ENCODE assay signal across 2 cellular contexts in genomic region chr14:94593376-94593748, GRCh38.
TF ChIP-seq lines count a peak whose summit lies in the region.

No MANE protein-coding gene starts in this region.

TF ChIP-seq in A549, 52 proteins besides CTCF, POLR2A, EP300 and RAD21:
- TF ChIP-seq E2F6 (IDR thresholded peaks at IDR 0.05; ENCODE audit: borderline replicate concordance, low read depth) (no peak), ZFP36 (IDR thresholded peaks at IDR 0.05; ENCODE audit: borderline replicate concordance, partially characterized antibody) (no peak), POLR2AphosphoS2 (conservative IDR thresholded peaks at IDR 0.05; ENCODE audit: low read length) (no peak), NFE2L2 (conservative IDR thresholded peaks at IDR 0.05; ENCODE audit: low read length) (no peak), ESRRA (IDR thresholded peaks at IDR 0.05; ENCODE audit: borderline replicate concordance, low read length) (no peak), RNF2 (IDR thresholded peaks at IDR 0.05; ENCODE audit: borderline replicate concordance, low read depth) (no peak), MAX (IDR thresholded peaks at IDR 0.05) (no peak), TP53 (CRISPR knock-in tag; IDR thresholded peaks at IDR 0.05) (no peak), HMGXB4 (CRISPR knock-in tag; IDR thresholded peaks at IDR 0.05; ENCODE audit: borderline replicate concordance) (no peak), CBX2 (IDR thresholded peaks at IDR 0.05; ENCODE audit: borderline replicate concordance, low read depth) (no peak), CEBPB (IDR thresholded peaks at IDR 0.05) (no peak), BHLHE40 (IDR thresholded peaks at IDR 0.05; ENCODE audit: low read depth, low read length) (no peak), EHMT2 (IDR thresholded peaks at IDR 0.05; ENCODE audit: low read depth) (no peak), ZSCAN20 (CRISPR knock-in tag; IDR thresholded peaks at IDR 0.05) (no peak), ZNF302 (CRISPR knock-in tag; IDR thresholded peaks at IDR 0.05) (no peak), KDM1A (IDR thresholded peaks at IDR 0.05; ENCODE audit: low read depth) (no peak)
- TF ChIP-seq, protein P1, sequence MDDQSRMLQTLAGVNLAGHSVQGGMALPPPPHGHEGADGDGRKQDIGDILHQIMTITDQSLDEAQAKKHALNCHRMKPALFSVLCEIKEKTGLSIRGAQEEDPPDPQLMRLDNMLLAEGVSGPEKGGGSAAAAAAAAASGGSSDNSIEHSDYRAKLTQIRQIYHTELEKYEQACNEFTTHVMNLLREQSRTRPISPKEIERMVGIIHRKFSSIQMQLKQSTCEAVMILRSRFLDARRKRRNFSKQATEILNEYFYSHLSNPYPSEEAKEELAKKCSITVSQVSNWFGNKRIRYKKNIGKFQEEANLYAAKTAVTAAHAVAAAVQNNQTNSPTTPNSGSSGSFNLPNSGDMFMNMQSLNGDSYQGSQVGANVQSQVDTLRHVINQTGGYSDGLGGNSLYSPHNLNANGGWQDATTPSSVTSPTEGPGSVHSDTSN (IDR thresholded peaks at IDR 0.05), result no peak
- TF ChIP-seq, protein P2, sequence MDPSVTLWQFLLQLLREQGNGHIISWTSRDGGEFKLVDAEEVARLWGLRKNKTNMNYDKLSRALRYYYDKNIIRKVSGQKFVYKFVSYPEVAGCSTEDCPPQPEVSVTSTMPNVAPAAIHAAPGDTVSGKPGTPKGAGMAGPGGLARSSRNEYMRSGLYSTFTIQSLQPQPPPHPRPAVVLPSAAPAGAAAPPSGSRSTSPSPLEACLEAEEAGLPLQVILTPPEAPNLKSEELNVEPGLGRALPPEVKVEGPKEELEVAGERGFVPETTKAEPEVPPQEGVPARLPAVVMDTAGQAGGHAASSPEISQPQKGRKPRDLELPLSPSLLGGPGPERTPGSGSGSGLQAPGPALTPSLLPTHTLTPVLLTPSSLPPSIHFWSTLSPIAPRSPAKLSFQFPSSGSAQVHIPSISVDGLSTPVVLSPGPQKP (IDR thresholded peaks at IDR 0.05; ENCODE audit: low read depth, low read length), result no peak

TF ChIP-seq in liver, 16 proteins besides CTCF, POLR2A, EP300 and RAD21 (continued from another document):
- TF ChIP-seq, protein P3, sequence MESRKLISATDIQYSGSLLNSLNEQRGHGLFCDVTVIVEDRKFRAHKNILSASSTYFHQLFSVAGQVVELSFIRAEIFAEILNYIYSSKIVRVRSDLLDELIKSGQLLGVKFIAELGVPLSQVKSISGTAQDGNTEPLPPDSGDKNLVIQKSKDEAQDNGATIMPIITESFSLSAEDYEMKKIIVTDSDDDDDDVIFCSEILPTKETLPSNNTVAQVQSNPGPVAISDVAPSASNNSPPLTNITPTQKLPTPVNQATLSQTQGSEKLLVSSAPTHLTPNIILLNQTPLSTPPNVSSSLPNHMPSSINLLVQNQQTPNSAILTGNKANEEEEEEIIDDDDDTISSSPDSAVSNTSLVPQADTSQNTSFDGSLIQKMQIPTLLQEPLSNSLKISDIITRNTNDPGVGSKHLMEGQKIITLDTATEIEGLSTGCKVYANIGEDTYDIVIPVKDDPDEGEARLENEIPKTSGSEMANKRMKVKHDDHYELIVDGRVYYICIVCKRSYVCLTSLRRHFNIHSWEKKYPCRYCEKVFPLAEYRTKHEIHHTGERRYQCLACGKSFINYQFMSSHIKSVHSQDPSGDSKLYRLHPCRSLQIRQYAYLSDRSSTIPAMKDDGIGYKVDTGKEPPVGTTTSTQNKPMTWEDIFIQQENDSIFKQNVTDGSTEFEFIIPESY (IDR thresholded peaks at IDR 0.05), result no peak
